In the genomic region with DNA sequence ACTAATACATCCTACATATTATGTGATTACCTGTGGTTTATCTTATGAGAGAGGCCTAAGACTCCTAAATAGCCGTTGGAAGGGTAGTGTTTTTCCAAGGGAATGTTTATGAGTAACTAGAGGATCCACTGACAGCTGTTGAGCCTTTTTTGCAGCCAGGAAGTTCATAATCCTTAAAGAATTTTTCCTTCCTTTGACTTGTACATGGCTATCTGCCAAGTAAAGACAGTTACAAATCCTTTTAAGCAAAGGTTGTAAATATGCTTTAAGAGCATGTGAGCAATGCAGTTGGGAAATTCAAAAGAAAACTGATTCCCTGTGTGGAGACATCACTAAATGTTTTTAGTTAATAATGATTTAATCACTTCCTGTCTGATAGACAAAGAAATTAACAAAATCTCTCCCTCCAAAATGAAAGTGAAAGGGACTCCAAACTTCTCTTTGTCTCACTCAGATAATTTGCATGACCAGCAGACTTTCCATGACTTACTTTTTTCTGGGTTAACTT, we compare ENCODE assay signal across 9 cellular contexts.
DNase-seq lines count a peak whose midpoint lies in the region; ATAC-seq and TF ChIP-seq lines count a peak whose summit lies in the region.
"Had no signal": no experiment of that assay in that cellular context is flagged by ENCODE, and none has a peak within 500 bp of the region (broad histone marks: within the 10 kb centered on the region; RNA-seq: fewer than 3 reads in every experiment).

No MANE protein-coding gene starts in this region.

- H3K4me3 ChIP-seq in retinal pigment epithelial cell (ENCODE audit: low read length): no peak overlapping the region

- H3K4me1 Mint-ChIP-seq in endothelial cell (ENCODE audit: unreplicated experiment): peaks cover 15% of the 10 kb centered on the region

- no peak for TF ChIP-seq CTCF in endothelial cell (IDR thresholded peaks at IDR 0.05; ENCODE audit: unreplicated experiment)
- no peak for TF ChIP-seq CTCF in retinal pigment epithelial cell (conservative IDR thresholded peaks at IDR 0.05; ENCODE audit: low read depth, low read length)

- DNase-seq in DMS79 treated with DMSO at 0.1 percent for 48 hours (lab: John Stamatoyannopoulos, UW) (peak; percentile 23), DMS79 (lab: John Stamatoyannopoulos, UW) (no peak), NCI-H82 (lab: John Stamatoyannopoulos, UW) (peak; percentile 95), endothelial cell (ENCODE audit: low spot score) (no peak), retinal pigment epithelial cell (ENCODE audit: low read depth) (peak; percentile 90)
- no peak for DNase-seq in stimulated activated CD4-positive, alpha-beta T cell treated with anti-CD3 and anti-CD28 coated beads, Interleukin-2, amount 100 ng/mL, for 24 hours
- no peak for DNase-seq in activated CD4-positive, alpha-beta T cell treated with anti-CD3 and anti-CD28 coated beads for 1 hour

- ATAC-seq in HG02759 (IDR thresholded peaks at IDR 0.05; ENCODE audit: unreplicated experiment): peak; percentile 89

- H3K9me3 Mint-ChIP-seq in endothelial cell (ENCODE audit: unreplicated experiment): no peaks in the 10 kb centered on the region

- H3K4me3 Mint-ChIP-seq in endothelial cell (ENCODE audit: unreplicated experiment): no peak overlapping the region
- H3K4me3 Mint-ChIP-seq: activated naive CD8-positive, alpha-beta T cell had no signal

- peak overlapping the region; percentile 61 for H3K27ac Mint-ChIP-seq in endothelial cell (ENCODE audit: unreplicated experiment)
- H3K27ac Mint-ChIP-seq: activated naive CD8-positive, alpha-beta T cell had no signal

- H3K27me3 Mint-ChIP-seq in endothelial cell (ENCODE audit: unreplicated experiment): no peaks in the 10 kb centered on the region
- H3K27me3 Mint-ChIP-seq: activated naive CD8-positive, alpha-beta T cell had no signal

- no peaks in the 10 kb centered on the region for H3K36me3 Mint-ChIP-seq in endothelial cell (ENCODE audit: low read depth, unreplicated experiment)
- H3K36me3 Mint-ChIP-seq: activated naive CD8-positive, alpha-beta T cell had no signal

Comparison
In these comparisons a context has a peak if more than half of its experiments do, and no peak if none do; other contexts are left out.
1. DNase-seq: peak in DMS79 treated with DMSO at 0.1 percent for 48 hours (single experiment), NCI-H82 (single experiment) and retinal pigment epithelial cell (single experiment); none in DMS79 (single experiment), endothelial cell (single experiment), stimulated activated CD4-positive, alpha-beta T cell treated with anti-CD3 and anti-CD28 coated beads, Interleukin-2, amount 100 ng/mL, for 24 hours (0 of 2) and activated CD4-positive, alpha-beta T cell treated with anti-CD3 and anti-CD28 coated beads for 1 hour (single experiment).